ENCODE assay signal across 1 cellular context in genomic region chr10:52256832-52257691, GRCh38.
TF ChIP-seq lines count a peak whose summit lies in the region.

No MANE protein-coding gene starts in this region.

TF ChIP-seq in HepG2, 621 proteins besides CTCF, POLR2A, EP300 and RAD21 (continued from another document):
- TF ChIP-seq E2F2 (CRISPR knock-in tag; IDR thresholded peaks at IDR 0.05; ENCODE audit: borderline replicate concordance) (no peak), PATZ1 (CRISPR knock-in tag; IDR thresholded peaks at IDR 0.05) (no peak), ZNF205 (CRISPR knock-in tag; IDR thresholded peaks at IDR 0.05) (no peak), SALL2 (CRISPR knock-in tag; IDR thresholded peaks at IDR 0.05) (no peak), THAP7 (CRISPR knock-in tag; IDR thresholded peaks at IDR 0.05) (no peak), NR3C1 (CRISPR knock-in tag; IDR thresholded peaks at IDR 0.05) (no peak), MAX (IDR thresholded peaks at IDR 0.05) (no peak), ARID4A (CRISPR knock-in tag; IDR thresholded peaks at IDR 0.05; ENCODE audit: borderline replicate concordance) (no peak), YY1 (IDR thresholded peaks at IDR 0.05; ENCODE audit: insufficient read depth, insufficient replicate concordance, low read depth, low read length) (no peak)
